Comparison of ENCODE assay signal across 2 cellular contexts in the genomic region with DNA sequence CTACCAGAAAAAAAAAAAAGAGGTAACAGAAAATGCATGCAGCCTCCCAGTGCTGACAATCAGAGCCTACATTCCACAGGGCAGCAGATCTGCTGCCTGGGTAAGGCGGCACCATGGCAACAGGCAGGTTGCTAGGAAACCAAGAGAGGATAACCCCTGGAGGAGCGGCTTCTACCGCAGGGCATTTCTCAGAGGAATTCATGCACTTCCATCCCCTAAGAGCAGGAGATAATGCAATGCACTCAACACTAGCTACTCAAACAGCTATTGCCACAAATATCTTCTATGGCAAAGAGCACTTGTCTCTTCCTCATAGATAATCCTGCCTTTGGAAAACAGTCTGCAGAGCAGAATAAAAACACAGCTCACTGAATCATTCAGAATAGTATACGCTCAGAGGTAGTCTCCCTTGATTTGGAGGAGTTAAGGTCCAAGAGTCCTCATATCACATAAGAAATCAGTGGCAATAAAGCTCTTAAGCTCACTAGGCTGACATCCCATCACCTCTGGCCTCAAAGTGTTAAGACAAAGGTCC.
TF ChIP-seq lines count a peak whose summit lies in the region.

No MANE protein-coding gene starts in this region.

TF ChIP-seq in HepG2, 621 proteins besides CTCF, POLR2A, EP300 and RAD21:
- TF ChIP-seq TGIF2 (CRISPR knock-in tag; IDR thresholded peaks at IDR 0.05) (no peak), KAT7 (CRISPR knock-in tag; IDR thresholded peaks at IDR 0.05; ENCODE audit: borderline replicate concordance) (no peak), RFX3 (CRISPR knock-in tag; IDR thresholded peaks at IDR 0.05) (peak; percentile 42; the same call in 1 of the 2 replicates), RFX1 (IDR thresholded peaks at IDR 0.05) (peak; percentile 39; the same call in 1 of the 2 replicates)

TF ChIP-seq in endothelial cell of umbilical vein, 7 proteins besides CTCF, POLR2A, EP300 and RAD21:
- TF ChIP-seq, protein P1, sequence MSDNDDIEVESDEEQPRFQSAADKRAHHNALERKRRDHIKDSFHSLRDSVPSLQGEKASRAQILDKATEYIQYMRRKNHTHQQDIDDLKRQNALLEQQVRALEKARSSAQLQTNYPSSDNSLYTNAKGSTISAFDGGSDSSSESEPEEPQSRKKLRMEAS (IDR thresholded peaks at IDR 0.05; ENCODE audit: insufficient read depth, insufficient read length), result peak; percentile 14
- no peak for TF ChIP-seq FOS (IDR thresholded peaks at IDR 0.05; ENCODE audit: borderline replicate concordance, insufficient read depth, low read length)
- no peak for TF ChIP-seq GATA2 (IDR thresholded peaks at IDR 0.05; ENCODE audit: insufficient read depth, insufficient read length, low read depth, low read length)
- no peak for TF ChIP-seq MYC (IDR thresholded peaks at IDR 0.05; ENCODE audit: low read depth, low read length)
- TF ChIP-seq JUN (IDR thresholded peaks at IDR 0.05; ENCODE audit: borderline replicate concordance, insufficient read depth, insufficient read length, low read depth), result no peak
